23 cellular contexts compared by ENCODE assay signal in genomic region chr4:106893395-106893881, GRCh38.
DNase-seq lines count a peak whose midpoint lies in the region; ATAC-seq, FAIRE-seq and TF ChIP-seq lines count a peak whose summit lies in the region.
"Had no signal": no experiment of that assay in that cellular context is flagged by ENCODE, and none has a peak within 500 bp of the region (broad histone marks: within the 10 kb centered on the region; RNA-seq: fewer than 3 reads in every experiment).

No MANE protein-coding gene starts in this region.

- no peak overlapping the region for H3K4me3 ChIP-seq in H1 (ENCODE audit: extremely low read depth in 1 of 4, insufficient read depth in 2 of 4, low read depth in 3 of 4, low read length in 4 of 4)
- H3K4me3 ChIP-seq in HepG2 (replicated peaks in 1 of 3; ENCODE audit: insufficient read depth in 1 of 3, low read depth in 2 of 3, low read length in 3 of 3), result no peak overlapping the region
- H3K4me3 ChIP-seq in upper lobe of right lung, result no peak overlapping the region
- H3K4me3 ChIP-seq: SJCRH30 had no signal

- H2BK12ac ChIP-seq in H1 (ENCODE audit: low read depth, low read length), result no peak overlapping the region

- H3K23me2 ChIP-seq in H1 (ENCODE audit: low read depth, low read length), result no peaks in the 10 kb centered on the region

- TF ChIP-seq CTCF in H1 (IDR thresholded peaks at IDR 0.05; ENCODE audit: control extremely low read depth in 1 of 3, insufficient read depth in 1 of 3, low read depth in 1 of 3, low read length in 3 of 3) (no peak), HepG2 (CRISPR knock-in tag; IDR thresholded peaks at IDR 0.05) (no peak), upper lobe of right lung (IDR thresholded peaks at IDR 0.05) (no peak)

- H3K27me3 ChIP-seq in H1 (replicated peaks in 1 of 4; ENCODE audit: control insufficient read depth in 3 of 4, extremely low read depth in 1 of 4, insufficient read depth in 3 of 4, low read length in 3 of 4) (no peaks in the 10 kb centered on the region), HepG2 (ENCODE audit: control insufficient read depth in 1 of 2, insufficient read depth in 2 of 2, low read length in 2 of 2) (no peaks in the 10 kb centered on the region; a peak in 1 of 5 replicates), upper lobe of right lung (no peaks in the 10 kb centered on the region)
- H3K27me3 ChIP-seq: SJCRH30 had no signal

- CTCF ChIA-PET in H1 (lab: Charles Lee; ENCODE audit: partially characterized antibody) (interaction anchor here (0.8 to 1.7 kb wide), 8 partner anchors 11 to 524 kb away, joined by 3 to 8 read pairs (median 3); no protein-coding TSS in a partner anchor), HepG2 (lab: Yijun Ruan, JAX; ENCODE audit: low intra/inter-chr PET ratio, low total read pairs) (no interaction called here)

- BruUV-seq in HepG2 (replicated peaks; lab: Mats Ljungman, UMichigan), result no TSS peak

- H2BK5ac ChIP-seq in H1 (ENCODE audit: low read depth, low read length), result no peak overlapping the region

- TF ChIP-seq EP300 in H1 (IDR thresholded peaks at IDR 0.05; ENCODE audit: borderline replicate concordance in 1 of 2, low read depth in 2 of 2, low read length in 2 of 2) (no peak), HepG2 (IDR thresholded peaks at IDR 0.05; ENCODE audit: low read depth in 2 of 2, low read length in 2 of 2) (no peak), HepG2 (CRISPR knock-in tag; IDR thresholded peaks at IDR 0.05; ENCODE audit: borderline replicate concordance) (no peak)

- in situ Hi-C loops in HepG2 (cut with HindIII; ENCODE audit: extremely low pct_ligation_motif_present, low pct_unique_long_range_greater_than_20kb), result no loop called here

- H3K56ac ChIP-seq in H1 (replicated peaks; ENCODE audit: insufficient read length, low read depth, low read length), result no peak overlapping the region

- no peak for TF ChIP-seq RAD21 in H1 (IDR thresholded peaks at IDR 0.05 in 1 of 2, conservative IDR thresholded peaks at IDR 0.05 in 1 of 2; ENCODE audit: low read depth in 2 of 2, low read length in 2 of 2)
- TF ChIP-seq RAD21 in HepG2 (CRISPR knock-in tag; IDR thresholded peaks at IDR 0.05), result no peak

- H3K9ac ChIP-seq in H1 (replicated peaks in 1 of 4; ENCODE audit: extremely low read depth in 1 of 4, low read depth in 3 of 4, low read length in 3 of 4) (no peak overlapping the region), HepG2 (ENCODE audit: insufficient read depth, low read depth, low read length) (no peak overlapping the region)

- H4K91ac ChIP-seq in H1 (replicated peaks; ENCODE audit: insufficient read length, low read length), result no peak overlapping the region

- 89% methylated on average over 8 of the region's 8 CpGs; no CpG with 5 or more reads in 1 of the 2 experiments for WGBS in H1 (ENCODE audit: extremely low coverage in 1 of 2, insufficient coverage in 1 of 2, insufficient read length in 1 of 2, insufficient replicate concordance in 2 of 2, low coverage in 1 of 2, low lambda C conversion rate in 2 of 2, missing lambda C conversion rate in 1 of 2), 2 experiments
- 45% methylated on average over 4 of the region's 8 CpGs for WGBS in HepG2 (ENCODE audit: low lambda C conversion rate)

- H3K4me1 ChIP-seq in H1 (replicated peaks in 1 of 4; ENCODE audit: control insufficient read depth in 3 of 4, insufficient read depth in 4 of 4, low read length in 3 of 4), result no peaks in the 10 kb centered on the region
- H3K4me1 ChIP-seq in HepG2 (ENCODE audit: insufficient read depth, low read length), result no peaks in the 10 kb centered on the region
- H3K4me1 ChIP-seq in upper lobe of right lung, result no peaks in the 10 kb centered on the region
- H3K4me1 ChIP-seq: SJCRH30 had no signal

- H2AK5ac ChIP-seq in H1 (ENCODE audit: low read depth, low read length), result no peak overlapping the region

- peak; percentile 50 for DNase-seq in activated effector memory CD4-positive, alpha-beta T cell treated with anti-CD3 and anti-CD28 coated beads, Interleukin-2, amount 50 U/mL, for 16 hours
- no peak for DNase-seq in activated effector memory CD4-positive, alpha-beta T cell treated with Interleukin-2 at 50 U/mL for 16 hours
- DNase-seq in H1 (ENCODE audit: low read depth in 1 of 2, low spot score in 2 of 2), result no peak
- no peak for DNase-seq in HepG2 (ENCODE audit: low spot score)
- DNase-seq in upper lobe of right lung, result peak; percentile 40
- no peak for DNase-seq in activated gamma-delta T cell treated with Interleukin-2 at 50 U/mL for 16 hours
- no peak for DNase-seq in C1 segment of cervical spinal cord (lab: John Stamatoyannopoulos, UW)
- DNase-seq in NCI-H524 treated with DMSO at 0.1 percent for 48 hours (lab: John Stamatoyannopoulos, UW), result no peak
- DNase-seq: Calu3, DMS79 treated with DMSO at 0.1 percent for 48 hours, H7, HFFc6, Karpas-422, NCI-H1092 treated with DMSO at 0.1 percent for 48 hours, NCI-H1436, NCI-H187 treated with DMSO at 0.1 percent for 48 hours, NCI-H524, NCI-H774, SJCRH30 had no signal

- H2AFZ ChIP-seq in H1 (ENCODE audit: low read length) (peak overlapping the region; percentile 76; the same call in 1 of the 2 replicates), HepG2 (ENCODE audit: low read length) (no peak overlapping the region)

- ATAC-seq in HepG2 (peak; percentile 23; the same call in 1 of the 3 replicates), upper lobe of right lung (no peak)

- H2BK120ac ChIP-seq in H1 (replicated peaks; ENCODE audit: low read depth, low read length), result no peak overlapping the region

- H3K9me3 ChIP-seq in H1 (ENCODE audit: insufficient read depth in 2 of 2, low read depth in 1 of 2, low read length in 1 of 2) (no peaks in the 10 kb centered on the region), HepG2 (ENCODE audit: low read length) (no peaks in the 10 kb centered on the region), upper lobe of right lung (peaks cover 5% of the 10 kb centered on the region)
- H3K9me3 ChIP-seq: SJCRH30 had no signal

- no peak overlapping the region for H2BK20ac ChIP-seq in H1 (ENCODE audit: low read length)

- H3K79me1 ChIP-seq in H1 (ENCODE audit: low read depth, low read length), result no peaks in the 10 kb centered on the region

- FAIRE-seq in H1 (lab: Jason Lieb, UNC), result no peak
- FAIRE-seq in HepG2 (lab: Jason Lieb, UNC), result no peak
- FAIRE-seq: GM12892, RCC 7860 had no signal

- H4K20me1 ChIP-seq in H1 (replicated peaks in 1 of 2; ENCODE audit: control insufficient read depth in 1 of 2, insufficient read depth in 2 of 2, low read length in 2 of 2) (no peaks in the 10 kb centered on the region), HepG2 (ENCODE audit: insufficient read depth, low read length) (no peaks in the 10 kb centered on the region)

- POLR2A ChIA-PET in H1 (lab: Charles Lee; ENCODE audit: partially characterized antibody), result interaction anchor here (0.6 kb wide), 1 partner anchor 557 kb away, joined by 3 read pairs; no protein-coding TSS in a partner anchor
- POLR2A ChIA-PET in HepG2 (lab: Yijun Ruan, JAX), result no interaction called here

- H2BK15ac ChIP-seq in H1 (ENCODE audit: low read length), result no peak overlapping the region

- no peaks in the 10 kb centered on the region for H3K36me3 ChIP-seq in H1 (ENCODE audit: control insufficient read depth in 2 of 4, insufficient read depth in 4 of 4, low read length in 3 of 4)
- no peaks in the 10 kb centered on the region for H3K36me3 ChIP-seq in HepG2 (replicated peaks in 1 of 2; ENCODE audit: control insufficient read depth in 1 of 2, insufficient read depth in 2 of 2, low read length in 2 of 2)
- no peaks in the 10 kb centered on the region for H3K36me3 ChIP-seq in upper lobe of right lung
- H3K36me3 ChIP-seq: SJCRH30 had no signal

- H3K79me2 ChIP-seq in H1 (ENCODE audit: control insufficient read depth in 1 of 2, insufficient read depth in 2 of 2, low read length in 2 of 2) (no peaks in the 10 kb centered on the region), HepG2 (ENCODE audit: insufficient read depth, low read length) (no peaks in the 10 kb centered on the region)

- H4K5ac ChIP-seq in H1 (ENCODE audit: insufficient read length, low read depth, low read length), result no peak overlapping the region

- H3K27ac ChIP-seq in H1 (ENCODE audit: low read depth, low read length), result no peak overlapping the region
- H3K27ac ChIP-seq in HepG2 (ENCODE audit: extremely low read length, insufficient read depth, low read length), result no peak overlapping the region
- no peak overlapping the region for H3K27ac ChIP-seq in upper lobe of right lung
- H3K27ac ChIP-seq: 22Rv1, HL-60, SJCRH30 had no signal

- no peak overlapping the region for H3K4ac ChIP-seq in H1 (replicated peaks; ENCODE audit: insufficient read length, low read depth, low read length)

- H3K4me2 ChIP-seq in H1 (ENCODE audit: insufficient read depth in 1 of 2, low read depth in 2 of 2, low read length in 2 of 2) (no peak overlapping the region), HepG2 (ENCODE audit: low read depth, low read length) (no peak overlapping the region)

- intact Hi-C loops in HepG2 (cut with micrococcal nuclease; ENCODE audit: unreplicated experiment), result no loop called here
- intact Hi-C loops in upper lobe of right lung (cut with DNase I), result no loop called here

- H3K18ac ChIP-seq in H1 (ENCODE audit: extremely low read depth, low read length), result no peak overlapping the region

- H3K23ac ChIP-seq in H1 (ENCODE audit: insufficient read length), result no peak overlapping the region

- TF ChIP-seq POLR2A in H1 (IDR thresholded peaks at IDR 0.05; ENCODE audit: control extremely low read depth in 1 of 2, low read depth in 2 of 2, low read length in 2 of 2) (no peak), HepG2 (IDR thresholded peaks at IDR 0.05; ENCODE audit: insufficient read depth in 1 of 2, low read depth in 2 of 2, low read length in 2 of 2) (no peak)

- peak overlapping the region; percentile 57; the same call in 1 of the 2 replicates for H4K8ac ChIP-seq in H1 (ENCODE audit: extremely low read depth, insufficient read depth, low read length)

- no peak overlapping the region for H3K14ac ChIP-seq in H1 (ENCODE audit: insufficient read length)

TF ChIP-seq in H1, 55 proteins besides CTCF, POLR2A, EP300 and RAD21:
- TF ChIP-seq BRCA1 (IDR thresholded peaks at IDR 0.05; ENCODE audit: low read depth, low read length), result no peak
- no peak for TF ChIP-seq KDM1A (IDR thresholded peaks at IDR 0.05; ENCODE audit: borderline replicate concordance, low read length)
- no peak for TF ChIP-seq TCF12 (IDR thresholded peaks at IDR 0.05; ENCODE audit: low read depth, low read length)
- TF ChIP-seq HDAC2 (IDR thresholded peaks at IDR 0.05; ENCODE audit: borderline replicate concordance in 1 of 2, low read depth in 2 of 2, low read length in 2 of 2), result no peak
- TF ChIP-seq EZH2 (IDR thresholded peaks at IDR 0.05; ENCODE audit: low read depth, low read length, severe bottlenecking), result no peak
TF ChIP-seq in H1: peak in this region for 0.

Comparison
In these comparisons a context has a peak if more than half of its experiments do, and no peak if none do; other contexts are left out.
1. DNase-seq: peak in activated effector memory CD4-positive, alpha-beta T cell treated with anti-CD3 and anti-CD28 coated beads, Interleukin-2, amount 50 U/mL, for 16 hours (single experiment) and upper lobe of right lung (single experiment); none in activated effector memory CD4-positive, alpha-beta T cell treated with Interleukin-2 at 50 U/mL for 16 hours (single experiment), H1 (0 of 2), HepG2 (single experiment), activated gamma-delta T cell treated with Interleukin-2 at 50 U/mL for 16 hours (single experiment), C1 segment of cervical spinal cord (0 of 14) and NCI-H524 treated with DMSO at 0.1 percent for 48 hours (single experiment).